16 cellular contexts compared by ENCODE assay signal in the genomic region with DNA sequence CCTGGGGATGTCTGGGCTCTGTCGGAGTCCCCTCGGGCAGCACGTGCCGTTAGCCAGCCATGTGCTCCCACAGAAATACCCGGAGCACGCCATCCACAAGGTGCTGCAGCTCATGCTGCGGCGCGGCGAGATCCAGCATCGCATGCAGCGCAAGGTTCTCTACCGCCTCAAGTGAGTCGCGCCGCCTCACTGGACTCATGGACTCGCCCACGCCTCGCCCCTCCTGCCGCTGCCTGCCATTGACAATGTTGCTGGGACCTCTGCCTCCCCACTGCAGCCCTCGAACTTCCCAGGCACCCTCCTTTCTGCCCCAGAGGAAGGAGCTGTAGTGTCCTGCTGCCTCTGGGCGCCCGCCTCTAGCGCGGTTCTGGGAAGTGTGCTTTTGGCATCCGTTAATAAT.
"Had no signal": no experiment of that assay in that cellular context is flagged by ENCODE, and none has a peak within 500 bp of the region (broad histone marks: within the 10 kb centered on the region; RNA-seq: fewer than 3 reads in every experiment).

No MANE protein-coding gene starts in this region.

- H3K4me1 Mint-ChIP-seq: naive thymus-derived CD8-positive, alpha-beta T cell had no signal

- H3K27ac ChIP-seq: heart left ventricle, thyroid gland had no signal

- H3K4me3 Mint-ChIP-seq: naive thymus-derived CD8-positive, alpha-beta T cell; type B pancreatic cell had no signal

- ATAC-seq: esophagus mucosa; heart left ventricle; mucosa of descending colon; naive thymus-derived CD8-positive, alpha-beta T cell; sciatic nerve had no signal

- DNase-seq: effector memory CD4-positive, alpha-beta T cell; heart left ventricle; hippocampal formation; kidney glomerular epithelial cell; mesendoderm; mucosa of descending colon; spleen; stimulated activated CD4-positive, alpha-beta T cell treated with anti-CD3 and anti-CD28 coated beads, Interleukin-15, amount 100 ng/mL, for 24 hours; stimulated activated CD4-positive, alpha-beta T cell treated with anti-CD3 and anti-CD28 coated beads, Interleukin-1b, Interleukin-23, amount 100 ng/mL, for 48 hours; stimulated activated CD4-positive, alpha-beta T cell treated with anti-CD3 and anti-CD28 coated beads, Interleukin-4, amount 100 ng/mL, for 24 hours; stimulated activated naive CD4-positive, alpha-beta T cell treated with Interleukin-2 at 50 U/mL for 16 hours; thyroid gland had no signal

- H3K9me3 Mint-ChIP-seq: naive thymus-derived CD8-positive, alpha-beta T cell; type B pancreatic cell had no signal

- H3K27me3 Mint-ChIP-seq: naive thymus-derived CD8-positive, alpha-beta T cell; type B pancreatic cell had no signal
